22 cellular contexts compared by ENCODE assay signal in genomic region chr2:193581807-193582206, GRCh38.
"Had no signal": no experiment of that assay in that cellular context is flagged by ENCODE, and none has a peak within 500 bp of the region (broad histone marks: within the 10 kb centered on the region; RNA-seq: fewer than 3 reads in every experiment).

No MANE protein-coding gene starts in this region.

- DNase-seq: activated CD4-positive, alpha-beta T cell treated with anti-CD3 and anti-CD28 coated beads, Interleukin-2, amount 50 U/mL, for 1 hour; activated CD4-positive, CD25-positive, alpha-beta regulatory T cell treated with anti-CD3 and anti-CD28 coated beads, Interleukin-2, amount 50 U/mL, for 72 hours; activated CD8-positive, alpha-beta memory T cell treated with anti-CD3 and anti-CD28 coated beads, Interleukin-2, amount 50 U/mL, for 4 hours; activated naive CD4-positive, alpha-beta T cell treated with anti-CD3 and anti-CD28 coated beads, Interleukin-2, amount 10 ng/mL, durations not matched to agents 7 days and 5 days; activated T-cell treated with anti-CD3 and anti-CD28 coated beads, Interleukin-2, amount 50 U/mL, for 4 hours; aorta; brain microvascular endothelial cell; colonic mucosa; endodermal cell; foreskin keratinocyte; hippocampal formation; islet precursor cell; nucleus accumbens; stimulated activated CD4-positive, alpha-beta T cell treated with anti-CD3 and anti-CD28 coated beads, Interleukin-4, amount 100 ng/mL, for 24 hours; testis had no signal

- H3K27ac ChIP-seq: brain microvascular endothelial cell, colonic mucosa, foreskin keratinocyte, testis, VCaP had no signal

- H3K4me1 ChIP-seq: colonic mucosa, foreskin keratinocyte, testis had no signal

- H3K4me3 ChIP-seq: colonic mucosa, lung, testis had no signal

- H3K36me3 ChIP-seq: brain microvascular endothelial cell, colonic mucosa had no signal

- H3K9me3 Mint-ChIP-seq: activated naive CD4-positive, alpha-beta T cell treated with anti-CD3 and anti-CD28 coated beads, Interleukin-2, amount 10 ng/mL, durations not matched to agents 7 days and 5 days; endodermal cell had no signal

- H3K4me3 Mint-ChIP-seq: activated naive CD4-positive, alpha-beta T cell treated with anti-CD3 and anti-CD28 coated beads, Interleukin-2, amount 10 ng/mL, durations not matched to agents 7 days and 5 days; activated T-cell treated with anti-CD3 and anti-CD28 coated beads, Interleukin-2, amount 50 U/mL, for 4 hours; central memory CD8-positive, alpha-beta T cell; endodermal cell; natural killer cell treated with Interleukin-12 subunit alpha and Interleukin-12 subunit beta and Interleukin-15 and Interleukin-18, amount 100 ng/mL, for 72 hours; stimulated activated effector memory CD8-positive, alpha-beta T cell treated with anti-CD3 and anti-CD28 coated beads, Interleukin-12 subunit alpha, Interleukin-12 subunit beta, amount 100 ng/mL, for 72 hours; type B pancreatic cell had no signal

- H3K4me1 Mint-ChIP-seq: activated naive CD4-positive, alpha-beta T cell treated with anti-CD3 and anti-CD28 coated beads, Interleukin-2, amount 10 ng/mL, durations not matched to agents 7 days and 5 days; central memory CD8-positive, alpha-beta T cell; stimulated activated effector memory CD8-positive, alpha-beta T cell treated with anti-CD3 and anti-CD28 coated beads, Interleukin-12 subunit alpha, Interleukin-12 subunit beta, amount 100 ng/mL, for 72 hours had no signal

- H3K27me3 ChIP-seq: brain microvascular endothelial cell, colonic mucosa, foreskin keratinocyte, testis had no signal

- ATAC-seq: activated T-cell treated with anti-CD3 and anti-CD28 coated beads, Interleukin-2, amount 50 U/mL, for 4 hours; foreskin keratinocyte; natural killer cell treated with Interleukin-12 subunit alpha and Interleukin-12 subunit beta and Interleukin-15 and Interleukin-18, amount 100 ng/mL, for 72 hours; sciatic nerve; stimulated activated effector memory CD8-positive, alpha-beta T cell treated with anti-CD3 and anti-CD28 coated beads, Interleukin-12 subunit alpha, Interleukin-12 subunit beta, amount 100 ng/mL, for 72 hours had no signal

- H3K27me3 Mint-ChIP-seq: activated naive CD4-positive, alpha-beta T cell treated with anti-CD3 and anti-CD28 coated beads, Interleukin-2, amount 10 ng/mL, durations not matched to agents 7 days and 5 days; central memory CD8-positive, alpha-beta T cell; natural killer cell treated with Interleukin-12 subunit alpha and Interleukin-12 subunit beta and Interleukin-15 and Interleukin-18, amount 100 ng/mL, for 72 hours; type B pancreatic cell had no signal

- H3K36me3 Mint-ChIP-seq: activated naive CD4-positive, alpha-beta T cell treated with anti-CD3 and anti-CD28 coated beads, Interleukin-2, amount 10 ng/mL, durations not matched to agents 7 days and 5 days; natural killer cell treated with Interleukin-12 subunit alpha and Interleukin-12 subunit beta and Interleukin-15 and Interleukin-18, amount 100 ng/mL, for 72 hours; stimulated activated effector memory CD8-positive, alpha-beta T cell treated with anti-CD3 and anti-CD28 coated beads, Interleukin-12 subunit alpha, Interleukin-12 subunit beta, amount 100 ng/mL, for 72 hours had no signal

- H3K9me3 ChIP-seq: colonic mucosa, testis had no signal

- H3K27ac Mint-ChIP-seq: activated naive CD4-positive, alpha-beta T cell treated with anti-CD3 and anti-CD28 coated beads, Interleukin-2, amount 10 ng/mL, durations not matched to agents 7 days and 5 days; endodermal cell; natural killer cell treated with Interleukin-12 subunit alpha and Interleukin-12 subunit beta and Interleukin-15 and Interleukin-18, amount 100 ng/mL, for 72 hours; stimulated activated effector memory CD8-positive, alpha-beta T cell treated with anti-CD3 and anti-CD28 coated beads, Interleukin-12 subunit alpha, Interleukin-12 subunit beta, amount 100 ng/mL, for 72 hours; type B pancreatic cell had no signal
